8 cellular contexts compared by ENCODE assay signal in the genomic region with DNA sequence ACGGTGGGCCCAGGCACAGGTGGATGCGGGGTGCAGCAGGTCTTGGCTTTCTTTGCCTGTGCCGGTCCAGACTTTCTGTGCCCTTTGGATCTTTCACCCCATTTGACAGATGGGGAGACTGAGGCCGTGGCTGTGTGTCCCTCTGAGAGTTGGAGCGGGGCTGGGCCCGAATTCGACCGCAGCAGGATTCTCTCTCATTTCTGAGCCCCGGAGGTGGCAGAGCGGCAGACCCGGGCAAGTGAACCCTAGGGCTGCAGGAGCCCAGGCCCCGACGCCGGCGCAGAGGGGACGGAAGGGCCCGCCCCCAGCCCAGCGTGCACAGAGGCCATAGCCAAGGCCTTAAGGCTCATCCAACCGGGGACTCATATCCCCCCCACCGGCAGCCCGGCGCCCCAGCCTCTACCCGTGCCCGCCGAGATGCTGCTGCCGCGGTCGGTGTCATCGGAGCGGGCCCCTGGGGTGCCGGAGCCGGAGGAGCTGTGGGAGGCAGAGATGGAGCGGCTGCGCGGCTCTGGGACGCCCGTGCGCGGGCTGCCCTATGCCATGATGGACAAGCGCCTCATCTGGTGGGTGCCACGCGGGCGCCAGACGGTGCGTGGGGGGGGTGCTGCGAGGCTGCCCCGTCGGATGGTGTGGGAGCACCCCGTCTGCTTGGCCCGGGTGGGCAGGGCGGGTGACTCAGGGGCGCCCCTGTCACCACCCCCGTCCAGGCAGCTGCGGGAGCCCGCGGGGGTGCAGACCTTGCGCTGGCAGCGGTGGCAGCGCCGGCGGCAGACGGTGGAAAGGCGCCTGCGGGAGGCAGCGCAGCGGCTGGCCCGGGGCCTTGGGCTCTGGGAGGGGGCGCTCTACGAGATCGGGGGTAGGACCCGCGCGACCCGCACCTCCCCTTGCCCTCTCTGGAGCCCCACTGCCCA. TPM values are rescaled to one million over a fixed set of nuclear protein-coding genes. Genes with fewer than 3 reads are reported as not detected.
A peak's percentile ranks its signal among the peaks of the same experiment; 100 is the strongest.
DNase-seq lines count a peak whose midpoint lies in the region; ATAC-seq and TF ChIP-seq lines count a peak whose summit lies in the region.
"Had no signal": no experiment of that assay in that cellular context is flagged by ENCODE, and none has a peak within 500 bp of the region (broad histone marks: within the 10 kb centered on the region; RNA-seq: fewer than 3 reads in every experiment).

No MANE protein-coding gene starts in this region.

- CTCF ChIA-PET in GM10248 (lab: Yijun Ruan, JAX) = interaction anchor here (1.0 to 1.7 kb wide), 2 partner anchors 43 to 45 kb away, joined by 3 to 9 read pairs; no protein-coding TSS in a partner anchor

- no peak overlapping the region for H3K9ac ChIP-seq in iPS-15b (ENCODE audit: low read depth, low read length)

- no peak for DNase-seq in Jurkat, Clone E6-1 (ENCODE audit: low read depth, low spot score)
- DNase-seq in activated T-cell treated with anti-CD3 and anti-CD28 coated beads for 1 hour (ENCODE audit: low read depth) = peak; percentile 34
- DNase-seq in stimulated activated CD8-positive, alpha-beta memory T cell treated with anti-CD3 and anti-CD28 coated beads, Interleukin-15, amount 100 ng/mL, for 48 hours (ENCODE audit: low read depth in 2 of 2) = peak; percentile 48 to 54
- DNase-seq in A172 (ENCODE audit: low spot score) = no peak
- no peak for DNase-seq in GM10248 (ENCODE audit: extremely low spot score)

- no peaks in the 10 kb centered on the region for H3K9me3 ChIP-seq in iPS-15b (ENCODE audit: control insufficient read depth, insufficient read depth, low read length)

- H3K36me3 ChIP-seq in iPS-15b (ENCODE audit: control insufficient read depth, insufficient read depth, low read length) = no peaks in the 10 kb centered on the region

- H3K27me3 ChIP-seq in iPS-15b (ENCODE audit: control insufficient read depth, insufficient read depth, low read length) = peaks cover 28% of the 10 kb centered on the region

- no peak for ATAC-seq in GM21529 (IDR thresholded peaks at IDR 0.05; ENCODE audit: unreplicated experiment)

- H3K4me1 ChIP-seq in iPS-15b (ENCODE audit: control insufficient read depth, insufficient read depth, low read length) = peaks cover 11% of the 10 kb centered on the region

- H3K4me3 ChIP-seq in Jurkat, Clone E6-1 (ENCODE audit: low read length) = peak overlapping the region; percentile 85
- peak overlapping the region; percentile 37 for H3K4me3 ChIP-seq in iPS-15b (ENCODE audit: low read depth, low read length)

- TF ChIP-seq CTCF in GM10248 (IDR thresholded peaks at IDR 0.05; ENCODE audit: control extremely low read depth, extremely low read depth, low read depth, missing control alignments) = no peak

- POLR2A ChIA-PET in GM10248 (lab: Yijun Ruan, JAX) = interaction anchor here (0.6 to 0.7 kb wide), 3 partner anchors 9 to 55 kb away, joined by 4 to 6 read pairs (median 6); no protein-coding TSS in a partner anchor

RNA-seq across cellular contexts. Expression of a gene that starts 0.9 kb away (rescaled TPM):
- 73.5 TPM for polyA plus RNA-seq in Jurkat, Clone E6-1 (2012; ENCODE audit: insufficient read depth, insufficient read length)
- total RNA-seq in A172 (2014; rRNA removed; shearing (Covaris generic)) = 0.02 and 0.05 TPM in 2 replicates
- total RNA-seq: fibroblast of villous mesenchyme had no signal

RNA-seq across cellular contexts. Expression of a gene that starts 2.9 kb away (rescaled TPM):
- polyA plus RNA-seq in Jurkat, Clone E6-1 (2012; ENCODE audit: insufficient read depth, insufficient read length) = 82.5 TPM
- 15.9 and 34.5 TPM in 2 replicates for total RNA-seq in A172 (2014; rRNA removed; shearing (Covaris generic))

RNA-seq across cellular contexts. Expression of a gene that starts 14.8 kb away (rescaled TPM):
- polyA plus RNA-seq in Jurkat, Clone E6-1 (2012; ENCODE audit: insufficient read depth, insufficient read length) = not detected
- not detected in 2 replicates for total RNA-seq in A172 (2014; rRNA removed; shearing (Covaris generic))
- total RNA-seq: fibroblast of villous mesenchyme had no signal

RNA-seq across cellular contexts. Expression of a gene that starts 37.0 kb away (rescaled TPM):
- 56.8 TPM for polyA plus RNA-seq in Jurkat, Clone E6-1 (2012; ENCODE audit: insufficient read depth, insufficient read length)
- 60.3 and 70.8 TPM in 2 replicates for total RNA-seq in A172 (2014; rRNA removed; shearing (Covaris generic))

RNA-seq across cellular contexts. Expression of a gene that starts 55.4 kb away (rescaled TPM):
- polyA plus RNA-seq in Jurkat, Clone E6-1 (2012; ENCODE audit: insufficient read depth, insufficient read length) = 52.8 TPM
- 152 and 239 TPM in 2 replicates for total RNA-seq in A172 (2014; rRNA removed; shearing (Covaris generic))

Comparison
In these comparisons a context has a peak if more than half of its experiments do, and no peak if none do; other contexts are left out.
1. DNase-seq: peak in activated T-cell treated with anti-CD3 and anti-CD28 coated beads for 1 hour (single experiment) and stimulated activated CD8-positive, alpha-beta memory T cell treated with anti-CD3 and anti-CD28 coated beads, Interleukin-15, amount 100 ng/mL, for 48 hours (2 of 2); none in Jurkat, Clone E6-1 (single experiment), A172 (single experiment) and GM10248 (single experiment).